8 cellular contexts compared by ENCODE assay signal in genomic region chr18:77054288-77054605, GRCh38.
DNase-seq lines count a peak whose midpoint lies in the region; ATAC-seq and TF ChIP-seq lines count a peak whose summit lies in the region.

No MANE protein-coding gene starts in this region.

- no peaks in the 10 kb centered on the region for H3K9me2 ChIP-seq in OCI-LY7 (ENCODE audit: insufficient read depth, low read length)

- no TSS peak for BruUV-seq in OCI-LY7 (replicated peaks; lab: Mats Ljungman, UMichigan)

- H3T11ph ChIP-seq in H9 (ENCODE audit: low read length): no peak overlapping the region

- H4K20me1 ChIP-seq in OCI-LY7 (ENCODE audit: insufficient read depth, low read length) (no peaks in the 10 kb centered on the region), H9 (ENCODE audit: control insufficient read depth, insufficient read depth, insufficient read length) (no peaks in the 10 kb centered on the region)

- POLR2A ChIA-PET in OCI-LY7 (lab: Charles Lee): interaction anchor here (0.9 to 1.5 kb wide), 3 partner anchors 8 to 54 kb away, joined by 4 to 5 read pairs (median 4); no protein-coding TSS in a partner anchor

- no peaks in the 10 kb centered on the region for H3K27me3 Mint-ChIP-seq in CD4-positive, CD25-positive, alpha-beta regulatory T cell
- peaks cover 11% of the 10 kb centered on the region for H3K27me3 Mint-ChIP-seq in H9 (ENCODE audit: low read depth)

- peak overlapping the region; percentile 82 for H3K4me2 ChIP-seq in OCI-LY7 (ENCODE audit: low read length)
- H3K4me2 ChIP-seq in H9 (ENCODE audit: insufficient read depth, insufficient read length, low read length): no peak overlapping the region

- no peak overlapping the region for H2BK5ac ChIP-seq in H9 (ENCODE audit: insufficient read length, low read length)

- peak overlapping the region; percentile 91 for H3K27ac ChIP-seq in CD4-positive, CD25-positive, alpha-beta regulatory T cell (ENCODE audit: insufficient read depth, low read length, poor library complexity, severe bottlenecking)
- peak overlapping the region; percentile 87 for H3K27ac ChIP-seq in OCI-LY7 (ENCODE audit: low read depth, low read length, poor library complexity, severe bottlenecking)
- H3K27ac ChIP-seq in thoracic aorta: peak overlapping the region; percentile 47 to 67
- H3K27ac ChIP-seq in H9 (ENCODE audit: insufficient read length, low read depth, low read length): no peak overlapping the region

- H4K8ac ChIP-seq in H9 (replicated peaks; ENCODE audit: insufficient read length, low read depth, low read length): no peak overlapping the region

- no CpG with 5 or more reads among the region's 6 CpGs for WGBS in H9 (ENCODE audit: extremely low coverage, insufficient read length, low lambda C conversion rate)

- H3K36me3 Mint-ChIP-seq in CD4-positive, CD25-positive, alpha-beta regulatory T cell: peaks cover 15% of the 10 kb centered on the region
- no peaks in the 10 kb centered on the region for H3K36me3 Mint-ChIP-seq in H9 (ENCODE audit: insufficient read depth in 1 of 3, low read depth in 3 of 3)

- no peak overlapping the region for H3K18ac ChIP-seq in H9 (ENCODE audit: insufficient read length, low read depth, low read length)

- no peak overlapping the region for H2BK15ac ChIP-seq in H9 (ENCODE audit: low read depth, low read length)

- peak in 1 of 3 donors; percentile 72 for DNase-seq in CD4-positive, CD25-positive, alpha-beta regulatory T cell
- DNase-seq in OCI-LY7 (ENCODE audit: low spot score): peak; percentile 32
- DNase-seq in fibroblast of pulmonary artery (ENCODE audit: low read depth): no peak
- no peak for DNase-seq in thoracic aorta (ENCODE audit: low spot score)
- DNase-seq in H9: no peak

- no peak overlapping the region for H3K4ac ChIP-seq in H9 (ENCODE audit: low read depth, low read length)

- no peaks in the 10 kb centered on the region for H3K9me3 Mint-ChIP-seq in CD4-positive, CD25-positive, alpha-beta regulatory T cell
- H3K9me3 Mint-ChIP-seq in H9: no peaks in the 10 kb centered on the region

- no peaks in the 10 kb centered on the region for H3K9me3 ChIP-seq in CD4-positive, CD25-positive, alpha-beta regulatory T cell (ENCODE audit: control insufficient read depth in 2 of 2, low read length in 2 of 2)
- H3K9me3 ChIP-seq in OCI-LY7 (ENCODE audit: low read length) (no peaks in the 10 kb centered on the region), thoracic aorta (no peaks in the 10 kb centered on the region), H9 (ENCODE audit: control insufficient read depth, low read depth, low read length) (no peaks in the 10 kb centered on the region)

- peak in 1 of 2 donors; percentile 2 for ATAC-seq in CD4-positive, CD25-positive, alpha-beta regulatory T cell (ENCODE audit: low read depth in 2 of 2)
- peak; percentile 15 for ATAC-seq in GM21447 (IDR thresholded peaks at IDR 0.05; ENCODE audit: unreplicated experiment)
- no peak for ATAC-seq in thoracic aorta (ENCODE audit: insufficient number of reproducible peaks, low FRiP score, low read depth)
- ATAC-seq in GM18858 (IDR thresholded peaks at IDR 0.05; ENCODE audit: unreplicated experiment): no peak
- no peak for ATAC-seq in HG03565 (IDR thresholded peaks at IDR 0.05; ENCODE audit: unreplicated experiment)

- peaks cover 8% of the 10 kb centered on the region for H3K36me3 ChIP-seq in CD4-positive, CD25-positive, alpha-beta regulatory T cell (ENCODE audit: control insufficient read depth, insufficient read depth, low read length)
- H3K36me3 ChIP-seq in OCI-LY7 (ENCODE audit: insufficient read depth, low read length) (no peaks in the 10 kb centered on the region), thoracic aorta (no peaks in the 10 kb centered on the region)

- H3K4me1 Mint-ChIP-seq in CD4-positive, CD25-positive, alpha-beta regulatory T cell: peaks cover 15 to 71% (median 44%) of the 10 kb centered on the region in 4 donors
- peaks cover 41 to 45% of the 10 kb centered on the region in 2 experiments for H3K4me1 Mint-ChIP-seq in H9

- peaks cover 65% of the 10 kb centered on the region for H3K4me1 ChIP-seq in CD4-positive, CD25-positive, alpha-beta regulatory T cell (ENCODE audit: control insufficient read depth, insufficient read depth, low read length, poor library complexity, severe bottlenecking)
- H3K4me1 ChIP-seq in OCI-LY7 (ENCODE audit: insufficient read depth, low read length, poor library complexity, severe bottlenecking) (peaks cover 70% of the 10 kb centered on the region), thoracic aorta (ENCODE audit: control insufficient read depth in 1 of 2, low read depth in 2 of 2) (peaks cover 26 to 45% of the 10 kb centered on the region in 2 donors), H9 (ENCODE audit: insufficient read depth, low read length) (peaks cover 2% of the 10 kb centered on the region; the same call in 1 of the 2 replicates)

- peak overlapping the region; percentile 82 to 88 (median 86) for H3K4me3 Mint-ChIP-seq in CD4-positive, CD25-positive, alpha-beta regulatory T cell
- H3K4me3 Mint-ChIP-seq in H9: no peak overlapping the region

- no peak overlapping the region for H4K91ac ChIP-seq in H9 (ENCODE audit: insufficient read length, low read depth, low read length)

- peak overlapping the region; percentile 90 to 98 (median 97) for H3K27ac Mint-ChIP-seq in CD4-positive, CD25-positive, alpha-beta regulatory T cell
- peak overlapping the region in 1 of 3 experiments; percentile 12; a peak in 2 of 7 replicates for H3K27ac Mint-ChIP-seq in H9

- peak overlapping the region; percentile 42; the same call in 1 of the 2 replicates for H2AFZ ChIP-seq in OCI-LY7 (ENCODE audit: low read length)
- no peak overlapping the region for H2AFZ ChIP-seq in H9 (ENCODE audit: low read length)

- TF ChIP-seq CTCF in OCI-LY7 (conservative IDR thresholded peaks at IDR 0.05; ENCODE audit: low read length) (no peak), fibroblast of pulmonary artery (IDR thresholded peaks at IDR 0.05; ENCODE audit: low read length, missing control alignments) (no peak), thoracic aorta (IDR thresholded peaks at IDR 0.05) (no peak), H9 (conservative IDR thresholded peaks at IDR 0.05) (no peak)

- H4K5ac ChIP-seq in H9 (ENCODE audit: insufficient read length, low read depth, low read length): no peak overlapping the region

- no peak overlapping the region for H3K56ac ChIP-seq in H9 (ENCODE audit: insufficient read length, low read depth, low read length)

- H3K79me2 ChIP-seq in OCI-LY7 (ENCODE audit: insufficient read depth, low read depth, low read length) (no peaks in the 10 kb centered on the region), H9 (ENCODE audit: insufficient read depth, low read length) (no peaks in the 10 kb centered on the region)

- H2AK5ac ChIP-seq in H9 (ENCODE audit: insufficient read length, low read length): no peak overlapping the region

- H3K4me3 ChIP-seq in CD4-positive, CD25-positive, alpha-beta regulatory T cell (ENCODE audit: low read depth, low read length): peak overlapping the region; percentile 76
- peak overlapping the region; percentile 49 for H3K4me3 ChIP-seq in OCI-LY7 (ENCODE audit: low read depth, low read length, poor library complexity, severe bottlenecking)
- H3K4me3 ChIP-seq in fibroblast of pulmonary artery (replicated peaks; ENCODE audit: low read depth, low read length): peak overlapping the region; percentile 12
- H3K4me3 ChIP-seq in thoracic aorta: no peak overlapping the region

- H2BK12ac ChIP-seq in H9 (ENCODE audit: insufficient read length, low read depth, low read length): no peak overlapping the region

- H3K79me1 ChIP-seq in H9 (ENCODE audit: insufficient read depth, low read depth, low read length, poor library complexity, severe bottlenecking): no peaks in the 10 kb centered on the region

- H2BK20ac ChIP-seq in H9 (ENCODE audit: low read depth, low read length, poor library complexity, severe bottlenecking): no peak overlapping the region

- no peak overlapping the region for H3K9ac ChIP-seq in H9 (ENCODE audit: extremely low read depth, insufficient read length, low read length)

- H3K14ac ChIP-seq in H9 (ENCODE audit: insufficient read depth, low read length): no peak overlapping the region; the same call in 1 of the 2 replicates

- no peaks in the 10 kb centered on the region for H3K23me2 ChIP-seq in H9 (ENCODE audit: insufficient read length, low read depth, low read length, poor library complexity, severe bottlenecking)

- CTCF ChIA-PET in OCI-LY7 (lab: Charles Lee; ENCODE audit: unreplicated experiment): interaction anchor here (0.5 kb wide), 1 partner anchor 39 kb away, joined by 3 read pairs; no protein-coding TSS in a partner anchor

- no peaks in the 10 kb centered on the region for H3K27me3 ChIP-seq in CD4-positive, CD25-positive, alpha-beta regulatory T cell (ENCODE audit: control insufficient read depth, insufficient read depth, low read length)
- H3K27me3 ChIP-seq in thoracic aorta (replicated peaks; ENCODE audit: insufficient read depth) (no peaks in the 10 kb centered on the region), H9 (ENCODE audit: insufficient read depth, low read length) (no peaks in the 10 kb centered on the region)

- no peak overlapping the region for H3K23ac ChIP-seq in H9 (ENCODE audit: insufficient read length, low read depth, low read length)

- intact Hi-C loops in OCI-LY7 (cut with micrococcal nuclease; ENCODE audit: unreplicated experiment): loop anchor here (2.0 kb wide), 2 partner anchors 53 to 71 kb away; no protein-coding TSS in a partner anchor

- H2BK120ac ChIP-seq in H9 (ENCODE audit: low read depth, low read length, poor library complexity, severe bottlenecking): no peak overlapping the region

Comparison
In these comparisons a context has a peak if more than half of its experiments do, and no peak if none do; other contexts are left out.
1. H3K4me3 Mint-ChIP-seq: peak in CD4-positive, CD25-positive, alpha-beta regulatory T cell (4 of 4); none in H9 (0 of 2).